In the genomic region with DNA sequence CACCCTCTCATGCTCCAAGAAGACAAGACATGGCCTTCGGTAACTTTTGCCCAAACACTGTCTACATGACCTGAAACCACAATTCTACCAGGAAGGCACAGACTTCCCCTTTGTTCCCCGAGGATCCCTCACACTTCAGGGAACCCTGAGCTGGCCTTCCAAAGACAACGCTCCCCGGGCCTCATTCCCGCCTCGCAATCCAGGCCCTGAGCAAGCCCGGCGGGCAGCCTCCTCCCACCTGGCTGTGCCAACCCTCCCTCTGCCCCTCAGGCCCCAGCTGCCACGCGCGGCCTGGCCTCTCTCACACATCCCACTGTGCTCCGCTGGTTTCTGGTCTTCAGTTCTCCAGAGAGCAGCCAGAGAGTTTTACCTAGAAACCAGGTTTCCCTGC, we compare ENCODE assay signal across 24 cellular contexts. TPM values are rescaled to one million over a fixed set of nuclear protein-coding genes. Genes with fewer than 3 reads are reported as not detected.
DNase-seq lines count a peak whose midpoint lies in the region; ATAC-seq and TF ChIP-seq lines count a peak whose summit lies in the region.
"Had no signal": no experiment of that assay in that cellular context is flagged by ENCODE, and none has a peak within 500 bp of the region (broad histone marks: within the 10 kb centered on the region; RNA-seq: fewer than 3 reads in every experiment).

No MANE protein-coding gene starts in this region.

- ATAC-seq in stimulated activated naive CD8-positive, alpha-beta T cell treated with anti-CD3 and anti-CD28 coated beads, Interleukin-15, Interleukin-2, amounts not matched to agents 100 U/mL and 50 U/mL, for 24 hours: no peak
- ATAC-seq in activated CD4-positive, alpha-beta T cell treated with anti-CD3 and anti-CD28 coated beads for 36 hours: no peak
- ATAC-seq: activated CD8-positive, alpha-beta memory T cell treated with anti-CD3 and anti-CD28 coated beads, Interleukin-2, amount 10 ng/mL, durations not matched to agents 7 days and 5 days; gastroesophageal sphincter; Panc1 had no signal

- peaks cover 6% of the 10 kb centered on the region for H3K9me3 Mint-ChIP-seq in glutamatergic neuron (ENCODE audit: unreplicated experiment)
- no peaks in the 10 kb centered on the region for H3K9me3 Mint-ChIP-seq in activated CD4-positive, alpha-beta T cell treated with anti-CD3 and anti-CD28 coated beads for 36 hours (ENCODE audit: low read depth)

- H3K9me3 ChIP-seq in BLaER1 treated with 17β-estradiol and CSF1 and Interleukin-3, amounts not matched to agents 10 nM and 100 nM (replicated peaks in 1 of 11): no peaks in the 10 kb centered on the region
- H3K9me3 ChIP-seq in DOHH2 (ENCODE audit: control insufficient read depth, insufficient read depth, low read length): no peaks in the 10 kb centered on the region
- H3K9me3 ChIP-seq in SU-DHL-6 (ENCODE audit: insufficient read depth, low read length): no peaks in the 10 kb centered on the region
- no peaks in the 10 kb centered on the region for H3K9me3 ChIP-seq in ascending aorta
- H3K9me3 ChIP-seq: adrenal gland, esophagus muscularis mucosa, gastroesophageal sphincter had no signal

- H3K27ac Mint-ChIP-seq in glutamatergic neuron (ENCODE audit: unreplicated experiment): peak overlapping the region; percentile 8
- H3K27ac Mint-ChIP-seq in activated CD4-positive, alpha-beta T cell treated with anti-CD3 and anti-CD28 coated beads for 36 hours: no peak overlapping the region
- H3K27ac Mint-ChIP-seq: activated CD8-positive, alpha-beta memory T cell treated with anti-CD3 and anti-CD28 coated beads, Interleukin-2, amount 10 ng/mL, durations not matched to agents 7 days and 5 days had no signal

- peak overlapping the region in 7 of 11 experiments; percentile 15 to 66 (median 47); a peak in 13 of 22 replicates for H3K9ac ChIP-seq in BLaER1 treated with 17β-estradiol and CSF1 and Interleukin-3, amounts not matched to agents 10 nM and 100 nM
- no peak overlapping the region for H3K9ac ChIP-seq in SU-DHL-6 (ENCODE audit: low read length)

- peaks cover 60 to 100% (median 100%) of the 10 kb centered on the region in 10 experiments for H3K4me1 ChIP-seq in BLaER1 treated with 17β-estradiol and CSF1 and Interleukin-3, amounts not matched to agents 10 nM and 100 nM
- peaks cover 80% of the 10 kb centered on the region for H3K4me1 ChIP-seq in DOHH2 (ENCODE audit: control insufficient read depth, low read length)
- H3K4me1 ChIP-seq in ascending aorta: no peaks in the 10 kb centered on the region

- H3K4me2 ChIP-seq in BLaER1 treated with 17β-estradiol and CSF1 and Interleukin-3, amounts not matched to agents 10 nM and 100 nM: peak overlapping the region; percentile 70 to 100 (median 95)
- H3K4me2 ChIP-seq in DOHH2 (ENCODE audit: low read length) (peak overlapping the region; percentile 100), SU-DHL-6 (ENCODE audit: low read depth, low read length, poor library complexity, severe bottlenecking) (no peak overlapping the region)

- H3K36me3 Mint-ChIP-seq in glutamatergic neuron (ENCODE audit: unreplicated experiment): no peaks in the 10 kb centered on the region
- peaks cover 23% of the 10 kb centered on the region for H3K36me3 Mint-ChIP-seq in activated CD4-positive, alpha-beta T cell treated with anti-CD3 and anti-CD28 coated beads for 36 hours (ENCODE audit: low read depth)

- POLR2A ChIA-PET in activated CD4-positive, alpha-beta T cell treated with anti-CD3 and anti-CD28 coated beads for 36 hours (lab: Charles Lee): no interaction called here

- H3K27ac ChIP-seq in BLaER1 treated with 17β-estradiol and CSF1 and Interleukin-3, amounts not matched to agents 10 nM and 100 nM: peak overlapping the region in 5 of 11 experiments; percentile 6 to 57 (median 52); a peak in 9 of 22 replicates
- H3K27ac ChIP-seq in DOHH2 (ENCODE audit: low read depth, low read length): peak overlapping the region; percentile 99
- H3K27ac ChIP-seq in SU-DHL-6 (ENCODE audit: low read depth, low read length): peak overlapping the region; percentile 87; the same call in 1 of the 2 replicates
- H3K27ac ChIP-seq in ascending aorta: no peak overlapping the region
- H3K27ac ChIP-seq: esophagus muscularis mucosa, gastroesophageal sphincter had no signal

- H2AFZ ChIP-seq in SU-DHL-6 (ENCODE audit: low read depth, low read length, severe bottlenecking): no peak overlapping the region

- in situ Hi-C loops in GM13977 (cut with MboI; ENCODE audit: low pct_unique_long_range_greater_than_20kb, low sequenced_read_pairs, unreplicated experiment): no loop called here

- TF ChIP-seq CTCF in DOHH2 (IDR thresholded peaks at IDR 0.05; ENCODE audit: low read depth, low read length, poor library complexity, severe bottlenecking) (no peak), SU-DHL-6 (IDR thresholded peaks at IDR 0.05; ENCODE audit: insufficient read depth, low read length, poor library complexity, severe bottlenecking) (no peak), glutamatergic neuron (IDR thresholded peaks at IDR 0.05; ENCODE audit: partially characterized antibody, unreplicated experiment) (no peak), ascending aorta (IDR thresholded peaks at IDR 0.05) (no peak), GM13977 (IDR thresholded peaks at IDR 0.05; ENCODE audit: extremely low read depth, insufficient read depth, missing control alignments) (no peak)

- DNase-seq in glutamatergic neuron: no peak
- DNase-seq in ascending aorta (ENCODE audit: low spot score in 2 of 2): no peak
- no peak for DNase-seq in stimulated activated naive CD8-positive, alpha-beta T cell treated with anti-CD3 and anti-CD28 coated beads, Interleukin-15, Interleukin-2, amounts not matched to agents 100 U/mL and 50 U/mL, for 24 hours
- no peak for DNase-seq in GM13977 (ENCODE audit: low spot score)
- no peak for DNase-seq in activated CD4-positive, alpha-beta T cell treated with anti-CD3 and anti-CD28 coated beads for 36 hours
- DNase-seq: activated CD8-positive, alpha-beta memory T cell treated with anti-CD3 and anti-CD28 coated beads, Interleukin-2, amount 10 ng/mL, durations not matched to agents 7 days and 5 days; adrenal gland; caudate nucleus; IMR-90; kidney glomerular epithelial cell; midbrain; NCI-H1105; NCI-H2227 treated with DMSO at 0.1 percent for 48 hours; NCI-H82; small intestine; stimulated activated CD4-positive, alpha-beta T cell treated with anti-CD3 and anti-CD28 coated beads, Interleukin-4, amount 100 ng/mL, for 1 hour had no signal

- H3F3A ChIP-seq in DOHH2 (ENCODE audit: control insufficient read depth, insufficient read depth) (peaks cover 27% of the 10 kb centered on the region), SU-DHL-6 (ENCODE audit: insufficient read depth) (peaks cover 8% of the 10 kb centered on the region)

- H3K9me2 ChIP-seq in DOHH2 (replicated peaks; ENCODE audit: control insufficient read depth, low read length): no peaks in the 10 kb centered on the region
- H3K9me2 ChIP-seq in SU-DHL-6 (replicated peaks; ENCODE audit: insufficient read depth, low read length): no peaks in the 10 kb centered on the region

- no peak overlapping the region for H3K4me3 Mint-ChIP-seq in glutamatergic neuron (ENCODE audit: unreplicated experiment)
- H3K4me3 Mint-ChIP-seq in activated CD4-positive, alpha-beta T cell treated with anti-CD3 and anti-CD28 coated beads for 36 hours: no peak overlapping the region
- H3K4me3 Mint-ChIP-seq: activated CD8-positive, alpha-beta memory T cell treated with anti-CD3 and anti-CD28 coated beads, Interleukin-2, amount 10 ng/mL, durations not matched to agents 7 days and 5 days had no signal

- CTCF ChIA-PET in activated CD4-positive, alpha-beta T cell treated with anti-CD3 and anti-CD28 coated beads for 36 hours (lab: Charles Lee): no interaction called here

- peaks cover 63 to 100% (median 100%) of the 10 kb centered on the region in 11 experiments; a peak in 21 of 22 replicates for H4K20me1 ChIP-seq in BLaER1 treated with 17β-estradiol and CSF1 and Interleukin-3, amounts not matched to agents 10 nM and 100 nM
- H4K20me1 ChIP-seq in DOHH2 (ENCODE audit: control insufficient read depth, insufficient read depth, low read depth, low read length): peaks cover 13% of the 10 kb centered on the region
- H4K20me1 ChIP-seq in SU-DHL-6 (ENCODE audit: low read depth, low read length): no peaks in the 10 kb centered on the region

- peaks cover 29% of the 10 kb centered on the region for H3K4me1 Mint-ChIP-seq in glutamatergic neuron (ENCODE audit: low read depth, unreplicated experiment)
- H3K4me1 Mint-ChIP-seq in activated CD4-positive, alpha-beta T cell treated with anti-CD3 and anti-CD28 coated beads for 36 hours: peaks cover 16% of the 10 kb centered on the region

- peaks cover 8 to 51% (median 32%) of the 10 kb centered on the region in 11 experiments; a peak in 20 of 22 replicates for H3K36me3 ChIP-seq in BLaER1 treated with 17β-estradiol and CSF1 and Interleukin-3, amounts not matched to agents 10 nM and 100 nM
- H3K36me3 ChIP-seq in DOHH2 (ENCODE audit: control insufficient read depth, low read length) (peaks cover 94% of the 10 kb centered on the region), SU-DHL-6 (ENCODE audit: low read length) (no peaks in the 10 kb centered on the region), ascending aorta (peaks cover 11 to 19% of the 10 kb centered on the region in 2 donors)

- peaks cover 5% of the 10 kb centered on the region for H3K27me3 Mint-ChIP-seq in glutamatergic neuron (ENCODE audit: unreplicated experiment)
- H3K27me3 Mint-ChIP-seq in activated CD4-positive, alpha-beta T cell treated with anti-CD3 and anti-CD28 coated beads for 36 hours: no peaks in the 10 kb centered on the region
- H3K27me3 Mint-ChIP-seq: activated CD8-positive, alpha-beta memory T cell treated with anti-CD3 and anti-CD28 coated beads, Interleukin-2, amount 10 ng/mL, durations not matched to agents 7 days and 5 days had no signal

- H3K27me3 ChIP-seq in BLaER1 treated with 17β-estradiol and CSF1 and Interleukin-3, amounts not matched to agents 10 nM and 100 nM: peaks cover 0 to 41% (median 0%) of the 10 kb centered on the region in 11 experiments; a peak in 6 of 22 replicates
- H3K27me3 ChIP-seq in DOHH2 (ENCODE audit: control insufficient read depth, low read length): no peaks in the 10 kb centered on the region
- H3K27me3 ChIP-seq in SU-DHL-6 (ENCODE audit: low read length): no peaks in the 10 kb centered on the region
- no peaks in the 10 kb centered on the region for H3K27me3 ChIP-seq in ascending aorta
- H3K27me3 ChIP-seq: adrenal gland, esophagus muscularis mucosa, gastroesophageal sphincter had no signal

- H3K79me2 ChIP-seq in DOHH2 (ENCODE audit: control insufficient read depth, low read length) (peaks cover 98% of the 10 kb centered on the region), SU-DHL-6 (ENCODE audit: insufficient read depth, low read length) (peaks cover 91% of the 10 kb centered on the region)

- intact Hi-C loops in ascending aorta (cut with DNase I): no loop called here
- intact Hi-C loops in activated CD4-positive, alpha-beta T cell treated with anti-CD3 and anti-CD28 coated beads for 36 hours (cut with DNase I, micrococcal nuclease): no loop called here

- H3K4me3 ChIP-seq in BLaER1 treated with 17β-estradiol and CSF1 and Interleukin-3, amounts not matched to agents 10 nM and 100 nM: peak overlapping the region in 4 of 10 experiments; percentile 6 to 53 (median 25); a peak in 6 of 20 replicates
- H3K4me3 ChIP-seq in DOHH2 (ENCODE audit: low read length) (peak overlapping the region; percentile 97), SU-DHL-6 (ENCODE audit: insufficient read depth, low read length, poor library complexity, severe bottlenecking) (no peak overlapping the region), ascending aorta (no peak overlapping the region)
- H3K4me3 ChIP-seq: adrenal gland, esophagus muscularis mucosa, gastroesophageal sphincter had no signal

RNA-seq across cellular contexts. Expression of a gene that starts 7.3 kb away (rescaled TPM):
- 21.2 TPM for total RNA-seq in glutamatergic neuron (ENCODE audit: unreplicated experiment)
- 3.7 TPM for total RNA-seq in ascending aorta
- total RNA-seq in activated CD4-positive, alpha-beta T cell treated with anti-CD3 and anti-CD28 coated beads for 36 hours: 10 to 100 TPM; 18.1 to 21.2 TPM

RNA-seq across cellular contexts. Expression of a gene that starts 33.4 kb away (rescaled TPM):
- 0.81 TPM for total RNA-seq in glutamatergic neuron (ENCODE audit: unreplicated experiment)
- total RNA-seq in ascending aorta: not detected
- total RNA-seq in activated CD4-positive, alpha-beta T cell treated with anti-CD3 and anti-CD28 coated beads for 36 hours: not detected
- total RNA-seq: activated CD8-positive, alpha-beta memory T cell treated with anti-CD3 and anti-CD28 coated beads, Interleukin-2, amount 10 ng/mL, durations not matched to agents 7 days and 5 days; adrenal gland; esophagus muscularis mucosa; gastroesophageal sphincter; IMR-90; pulmonary artery endothelial cell; urinary bladder had no signal

Comparison
In these comparisons a context has a peak if more than half of its experiments do, and no peak if none do; other contexts are left out.
1. H3K27ac ChIP-seq: peak in DOHH2 (single experiment) and SU-DHL-6 (single experiment); none in ascending aorta (0 of 2).